ENCODE assay signal across 1 cellular context in genomic region chr13:24176351-24177101, GRCh38.
TF ChIP-seq lines count a peak whose summit lies in the region.

No MANE protein-coding gene starts in this region.

TF ChIP-seq in SK-N-SH treated with all-trans-retinoic acid at 6 μM for 48 hours, 23 proteins besides CTCF, POLR2A, EP300 and RAD21 (continued from another document):
- peak; percentile 14; the same call in 1 of the 2 replicates for TF ChIP-seq ISL1 (CRISPR knock-in tag; IDR thresholded peaks at IDR 0.05)
